ENCODE assay signal across 10 cellular contexts in the genomic region with DNA sequence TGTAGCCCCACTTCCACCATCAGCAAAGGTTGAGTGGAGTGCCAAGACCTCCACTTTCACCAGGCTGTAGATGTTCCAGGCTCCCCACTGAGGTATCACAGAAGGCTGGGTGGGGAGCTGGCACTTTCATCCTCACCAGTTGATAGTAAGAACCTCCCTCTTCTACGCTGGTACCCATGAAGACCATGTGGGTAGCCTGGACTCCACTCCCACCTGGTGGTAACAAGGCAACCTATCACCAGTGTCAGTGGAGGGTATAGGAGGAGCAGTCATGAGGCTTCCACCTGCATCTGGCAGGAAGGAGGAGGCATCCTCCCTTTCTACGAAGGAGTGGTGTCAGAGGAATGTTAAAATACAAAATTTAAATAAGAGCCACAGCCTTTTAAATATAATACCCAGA. TPM values are rescaled to one million over a fixed set of nuclear protein-coding genes. Genes with fewer than 3 reads are reported as not detected.
DNase-seq lines count a peak whose midpoint lies in the region; ATAC-seq and TF ChIP-seq lines count a peak whose summit lies in the region.
"Had no signal": no experiment of that assay in that cellular context is flagged by ENCODE, and none has a peak within 500 bp of the region (broad histone marks: within the 10 kb centered on the region; RNA-seq: fewer than 3 reads in every experiment).

No MANE protein-coding gene starts in this region.

- H3K36me3 Mint-ChIP-seq in Calu3 (ENCODE audit: insufficient read depth, unreplicated experiment), result peaks cover 8% of the 10 kb centered on the region
- H3K36me3 Mint-ChIP-seq in natural killer cell treated with Interleukin-12 subunit alpha and Interleukin-12 subunit beta and Interleukin-15 and Interleukin-18, amount 100 ng/mL, for 72 hours, result no peaks in the 10 kb centered on the region

- peaks cover 2% of the 10 kb centered on the region for H3K9me3 Mint-ChIP-seq in Calu3 (ENCODE audit: low read depth, unreplicated experiment)
- H3K9me3 Mint-ChIP-seq in natural killer cell treated with Interleukin-12 subunit alpha and Interleukin-12 subunit beta and Interleukin-15 and Interleukin-18, amount 100 ng/mL, for 72 hours, result no peaks in the 10 kb centered on the region
- H3K9me3 Mint-ChIP-seq: naive thymus-derived CD8-positive, alpha-beta T cell had no signal

- peak; percentile 38 for ATAC-seq in GM19023 (IDR thresholded peaks at IDR 0.05; ENCODE audit: unreplicated experiment)
- ATAC-seq in natural killer cell treated with Interleukin-12 subunit alpha and Interleukin-12 subunit beta and Interleukin-15 and Interleukin-18, amount 100 ng/mL, for 72 hours, result no peak
- ATAC-seq: naive thymus-derived CD8-positive, alpha-beta T cell had no signal

- H3K4me1 Mint-ChIP-seq in Calu3 (ENCODE audit: low read depth, unreplicated experiment), result peaks cover 9% of the 10 kb centered on the region
- H3K4me1 Mint-ChIP-seq in natural killer cell treated with Interleukin-12 subunit alpha and Interleukin-12 subunit beta and Interleukin-15 and Interleukin-18, amount 100 ng/mL, for 72 hours (ENCODE audit: low read depth in 2 of 2), result peaks cover 9 to 13% of the 10 kb centered on the region in 2 donors

- intact Hi-C loops in Calu3 (cut with micrococcal nuclease; ENCODE audit: unreplicated experiment), result loop anchor here (10.0 kb wide), 1 partner anchor 179 kb away; a partner anchor contains a TSS

- no peak for TF ChIP-seq CTCF in Calu3 (IDR thresholded peaks at IDR 0.05; ENCODE audit: unreplicated experiment)

- CTCF ChIA-PET in Calu3 (lab: Charles Lee), result no interaction called here

- H3K4me3 Mint-ChIP-seq in Calu3 (ENCODE audit: low read depth, unreplicated experiment), result no peak overlapping the region
- no peak overlapping the region for H3K4me3 Mint-ChIP-seq in natural killer cell treated with Interleukin-12 subunit alpha and Interleukin-12 subunit beta and Interleukin-15 and Interleukin-18, amount 100 ng/mL, for 72 hours
- H3K4me3 Mint-ChIP-seq: naive thymus-derived CD8-positive, alpha-beta T cell had no signal

- BruUV-seq in Calu3 (replicated peaks; lab: Mats Ljungman, UMichigan), result no TSS peak

- DNase-seq in Calu3 (peak; percentile 4), HT-29 (ENCODE audit: low spot score) (peak; percentile 13), dermis blood vessel endothelial cell (peak; percentile 1), RKO (ENCODE audit: low spot score) (no peak), NCI-H128 (lab: John Stamatoyannopoulos, UW; ENCODE audit: unreplicated experiment) (no peak), HuH-7.5 (ENCODE audit: low spot score) (no peak)
- no peak for DNase-seq in natural killer cell treated with Interleukin-12 subunit alpha and Interleukin-12 subunit beta and Interleukin-15 and Interleukin-18, amount 100 ng/mL, for 72 hours (ENCODE audit: low spot score)
- DNase-seq: DMS153 had no signal

- no peak overlapping the region for H3K27ac Mint-ChIP-seq in Calu3 (ENCODE audit: unreplicated experiment)
- no peak overlapping the region for H3K27ac Mint-ChIP-seq in natural killer cell treated with Interleukin-12 subunit alpha and Interleukin-12 subunit beta and Interleukin-15 and Interleukin-18, amount 100 ng/mL, for 72 hours

- H3K27me3 Mint-ChIP-seq in Calu3 (ENCODE audit: unreplicated experiment), result no peaks in the 10 kb centered on the region
- peaks cover 0 to 5% of the 10 kb centered on the region in 2 donors for H3K27me3 Mint-ChIP-seq in natural killer cell treated with Interleukin-12 subunit alpha and Interleukin-12 subunit beta and Interleukin-15 and Interleukin-18, amount 100 ng/mL, for 72 hours
- H3K27me3 Mint-ChIP-seq: naive thymus-derived CD8-positive, alpha-beta T cell had no signal

RNA-seq across cellular contexts. Expression of a gene that starts 4.4 kb away (rescaled TPM):
- total RNA-seq in Calu3 (2022), result 35.9 and 42.2 TPM in 2 replicates
- 17.8 and 25.8 TPM in 2 replicates for total RNA-seq in HT-29 (2014; rRNA removed; shearing (Covaris generic))
- 45.8 and 68.8 TPM in 2 replicates for total RNA-seq in dermis blood vessel endothelial cell
- total RNA-seq in natural killer cell treated with Interleukin-12 subunit alpha and Interleukin-12 subunit beta and Interleukin-15 and Interleukin-18, amount 100 ng/mL, for 72 hours, result 10 to 100 TPM; 26.3 to 32.4 TPM

RNA-seq across cellular contexts. Expression of a gene that starts 27.3 kb away (rescaled TPM):
- total RNA-seq in Calu3 (2022) (not detected in 2 replicates), dermis blood vessel endothelial cell (0.42 and 0.85 TPM in 2 replicates)
- not detected in 2 replicates for total RNA-seq in HT-29 (2014; rRNA removed; shearing (Covaris generic))
- under 1 TPM in 1 of 2 donors, not detected in 1; 0.08 TPM for total RNA-seq in natural killer cell treated with Interleukin-12 subunit alpha and Interleukin-12 subunit beta and Interleukin-15 and Interleukin-18, amount 100 ng/mL, for 72 hours
- total RNA-seq: naive thymus-derived CD8-positive, alpha-beta T cell had no signal

Comparison
In these comparisons a context has a peak if more than half of its experiments do, and no peak if none do; other contexts are left out.
1. DNase-seq: peak in Calu3 (single experiment), HT-29 (single experiment) and dermis blood vessel endothelial cell (single experiment); none in RKO (single experiment), NCI-H128 (single experiment), natural killer cell treated with Interleukin-12 subunit alpha and Interleukin-12 subunit beta and Interleukin-15 and Interleukin-18, amount 100 ng/mL, for 72 hours (single experiment) and HuH-7.5 (single experiment).